ENCODE assay signal across 19 cellular contexts in genomic region chr11:45165806-45166603, GRCh38. TPM values are rescaled to one million over a fixed set of nuclear protein-coding genes. Genes with fewer than 3 reads are reported as not detected.
DNase-seq lines count a peak whose midpoint lies in the region; ATAC-seq, FAIRE-seq and TF ChIP-seq lines count a peak whose summit lies in the region.
"Had no signal": no experiment of that assay in that cellular context is flagged by ENCODE, and none has a peak within 500 bp of the region (broad histone marks: within the 10 kb centered on the region; RNA-seq: fewer than 3 reads in every experiment).

No MANE protein-coding gene starts in this region.

- no peaks in the 10 kb centered on the region for H3K27me3 ChIP-seq in HepG2 (ENCODE audit: control insufficient read depth in 1 of 2, insufficient read depth in 2 of 2, low read length in 2 of 2)
- no peaks in the 10 kb centered on the region for H3K27me3 ChIP-seq in right lobe of liver
- no peaks in the 10 kb centered on the region for H3K27me3 ChIP-seq in sigmoid colon

- H3K4me3 Mint-ChIP-seq in central memory CD8-positive, alpha-beta T cell = no peak overlapping the region
- H3K4me3 Mint-ChIP-seq: B cell; CD4-positive, alpha-beta memory T cell; GM23338; HFFc6 had no signal

- POLR2A ChIA-PET in HepG2 (lab: Yijun Ruan, JAX) = no interaction called here

- WGBS in HepG2 (ENCODE audit: low lambda C conversion rate) = 88% methylated on average over 4 of the region's 5 CpGs
- WGBS in right lobe of liver (ENCODE audit: insufficient coverage, low coverage, low lambda C conversion rate, missing lambda C conversion rate) = 76% methylated on average over 2 of the region's 5 CpGs
- WGBS in sigmoid colon, 2 donors = 87 to 91% methylated on average over 5 of the region's 5 CpGs

- no peaks in the 10 kb centered on the region for H3K27me3 Mint-ChIP-seq in central memory CD8-positive, alpha-beta T cell
- H3K27me3 Mint-ChIP-seq: B cell; CD4-positive, alpha-beta memory T cell had no signal

- no peak overlapping the region for H2AFZ ChIP-seq in HepG2 (ENCODE audit: low read length)
- H2AFZ ChIP-seq: GM23338 had no signal

- peak overlapping the region; percentile 9 for H3K27ac Mint-ChIP-seq in central memory CD8-positive, alpha-beta T cell (ENCODE audit: low read depth)
- H3K27ac Mint-ChIP-seq: B cell; CD4-positive, alpha-beta memory T cell; GM23338; HFFc6 had no signal

- no peak overlapping the region for H3K4me2 ChIP-seq in HepG2 (ENCODE audit: low read depth, low read length)
- H3K4me2 ChIP-seq: GM23338 had no signal

- no peaks in the 10 kb centered on the region for H3K9me3 Mint-ChIP-seq in central memory CD8-positive, alpha-beta T cell
- H3K9me3 Mint-ChIP-seq: CD4-positive, alpha-beta memory T cell; GM23338; HFFc6 had no signal

- CTCF ChIA-PET in HepG2 (lab: Yijun Ruan, JAX; ENCODE audit: low intra/inter-chr PET ratio, low total read pairs) = no interaction called here

- intact Hi-C loops in HepG2 (cut with micrococcal nuclease; ENCODE audit: unreplicated experiment) (no loop called here), right lobe of liver (cut with DNase I) (no loop called here), sigmoid colon (cut with DNase I) (no loop called here)

- H3K4me1 Mint-ChIP-seq in central memory CD8-positive, alpha-beta T cell = peaks cover 42% of the 10 kb centered on the region

- TF ChIP-seq EP300 in HepG2 (IDR thresholded peaks at IDR 0.05; ENCODE audit: low read depth in 2 of 2, low read length in 2 of 2) (no peak), HepG2 (CRISPR knock-in tag; IDR thresholded peaks at IDR 0.05; ENCODE audit: borderline replicate concordance) (no peak), sigmoid colon (IDR thresholded peaks at IDR 0.05) (no peak)

- no TSS peak for BruUV-seq in HepG2 (replicated peaks; lab: Mats Ljungman, UMichigan)

- ATAC-seq in HepG2 (no peak), right lobe of liver (no peak), omental fat pad (ENCODE audit: low FRiP score) (no peak)
- ATAC-seq in central memory CD8-positive, alpha-beta T cell (replicated peaks; ENCODE audit: extremely low read depth, poor library complexity, severe bottlenecking) = no peak
- ATAC-seq: GM23338 had no signal

- H3K27ac ChIP-seq in HepG2 (ENCODE audit: extremely low read length, insufficient read depth, low read length) (no peak overlapping the region), right lobe of liver (no peak overlapping the region), sigmoid colon (no peak overlapping the region)
- H3K27ac ChIP-seq: C4-2B had no signal

- peaks cover 2% of the 10 kb centered on the region for H3K36me3 Mint-ChIP-seq in central memory CD8-positive, alpha-beta T cell (ENCODE audit: insufficient read depth)

- H3K4me3 ChIP-seq in HepG2 (replicated peaks in 1 of 3; ENCODE audit: insufficient read depth in 1 of 3, low read depth in 2 of 3, low read length in 3 of 3) (no peak overlapping the region), right lobe of liver (no peak overlapping the region), sigmoid colon (no peak overlapping the region)
- H3K4me3 ChIP-seq: GM23338, HAP-1 had no signal

- TF ChIP-seq CTCF in HepG2 (CRISPR knock-in tag; IDR thresholded peaks at IDR 0.05) (no peak), right lobe of liver (IDR thresholded peaks at IDR 0.05) (no peak), sigmoid colon (IDR thresholded peaks at IDR 0.05) (no peak), omental fat pad (IDR thresholded peaks at IDR 0.05) (no peak)

- TF ChIP-seq POLR2A in HepG2 (IDR thresholded peaks at IDR 0.05; ENCODE audit: insufficient read depth in 1 of 2, low read depth in 2 of 2, low read length in 2 of 2) (no peak), right lobe of liver (IDR thresholded peaks at IDR 0.05) (no peak), sigmoid colon (IDR thresholded peaks at IDR 0.05) (no peak), erythroblast (IDR thresholded peaks at IDR 0.05; ENCODE audit: low read length) (no peak)

- no peaks in the 10 kb centered on the region for H3K79me2 ChIP-seq in HepG2 (ENCODE audit: insufficient read depth, low read length)

- no peaks in the 10 kb centered on the region for H3K36me3 ChIP-seq in HepG2 (replicated peaks in 1 of 2; ENCODE audit: control insufficient read depth in 1 of 2, insufficient read depth in 2 of 2, low read length in 2 of 2)
- H3K36me3 ChIP-seq in right lobe of liver = no peaks in the 10 kb centered on the region
- no peaks in the 10 kb centered on the region for H3K36me3 ChIP-seq in sigmoid colon
- H3K36me3 ChIP-seq: HAP-1 had no signal

- FAIRE-seq in HepG2 (lab: Jason Lieb, UNC) = no peak
- FAIRE-seq: G401.6, GM12891, HTR-8/SVneo had no signal

- no peak for TF ChIP-seq RAD21 in HepG2 (CRISPR knock-in tag; IDR thresholded peaks at IDR 0.05)

- H3K9me3 ChIP-seq in HepG2 (ENCODE audit: low read length) (no peaks in the 10 kb centered on the region), right lobe of liver (no peaks in the 10 kb centered on the region), sigmoid colon (no peaks in the 10 kb centered on the region)
- H3K9me3 ChIP-seq: HAP-1 had no signal

- H3K4me1 ChIP-seq in HepG2 (ENCODE audit: insufficient read depth, low read length) (peaks cover 11% of the 10 kb centered on the region), right lobe of liver (peaks cover 0 to 12% (median 5%) of the 10 kb centered on the region in 4 donors), sigmoid colon (peaks cover 0 to 37% (median 27%) of the 10 kb centered on the region in 4 donors)
- H3K4me1 ChIP-seq: HAP-1 had no signal

- H3K9ac ChIP-seq in HepG2 (ENCODE audit: insufficient read depth, low read depth, low read length) = no peak overlapping the region

- DNase-seq in HepG2 (ENCODE audit: low spot score) (no peak), right lobe of liver (no peak), sigmoid colon (peak; percentile 27), dermis blood vessel endothelial cell (no peak), omental fat pad (ENCODE audit: low spot score) (no peak), erythroblast (lab: John Stamatoyannopoulos, UW) (no peak)
- DNase-seq in central memory CD8-positive, alpha-beta T cell (ENCODE audit: low spot score in 2 of 2) = no peak
- DNase-seq: CD4-positive, alpha-beta memory T cell; DMS153; DMS79 treated with DMSO at 0.1 percent for 48 hours; EL; HFFc6 had no signal

- in situ Hi-C loops in HepG2 (cut with HindIII; ENCODE audit: extremely low pct_ligation_motif_present, low pct_unique_long_range_greater_than_20kb) = no loop called here

- H4K20me1 ChIP-seq in HepG2 (ENCODE audit: insufficient read depth, low read length) = no peaks in the 10 kb centered on the region

TF ChIP-seq in HepG2, 621 proteins besides CTCF, POLR2A, EP300 and RAD21 (continues in another document):
- TF ChIP-seq ZBTB26 (CRISPR knock-in tag; IDR thresholded peaks at IDR 0.05; ENCODE audit: borderline replicate concordance) (no peak), ZNF329 (CRISPR knock-in tag; IDR thresholded peaks at IDR 0.05; ENCODE audit: low read depth) (peak; percentile 93), ONECUT2 (CRISPR knock-in tag; IDR thresholded peaks at IDR 0.05) (no peak)

RNA-seq across cellular contexts. Expression of gene PRDM11, which starts 19.6 kb away (rescaled TPM):
- total RNA-seq in HepG2 (2016; rRNA removed; fragmentation: Illumina TruSeq; extraction: Trizol) = 4.1 and 4.7 TPM in 2 replicates
- 1.5 and 1.8 TPM in 2 replicates for total RNA-seq in HepG2 (2016; cell fraction: cytosol; rRNA removed; fragmentation: Illumina TruSeq; extraction: Trizol; ENCODE audit: low read depth)
- 3.4 and 4.3 TPM in 2 replicates for total RNA-seq in HepG2 (2016; cell fraction: insoluble cytoplasmic fraction; rRNA removed; fragmentation: Illumina TruSeq; extraction: Trizol)
- 3.9 and 5.2 TPM in 2 replicates for total RNA-seq in HepG2 (2016; cell fraction: membrane; rRNA removed; fragmentation: Illumina TruSeq; extraction: Trizol)
- total RNA-seq in HepG2 (2016; cell fraction: nucleus; rRNA removed; fragmentation: Illumina TruSeq; extraction: Trizol) = 4.6 and 6.1 TPM in 2 replicates
- 3.3 and 3.4 TPM in 2 replicates for polyA plus RNA-seq in HepG2 (2011; rRNA removed)
- polyA plus RNA-seq in HepG2 (2011; cell fraction: cytosol; rRNA removed) = 2.0 and 2.7 TPM in 2 replicates
- 6.4 and 6.7 TPM in 2 replicates for polyA plus RNA-seq in HepG2 (2011; cell fraction: nucleus; rRNA removed)
- 2.3 and 2.4 TPM in 2 replicates for polyA plus RNA-seq in HepG2 (2012)
- polyA plus RNA-seq in HepG2 (2016; cell fraction: cytosol; fragmentation: Illumina TruSeq; extraction: Trizol; ENCODE audit: low read depth) = 0.77 and 0.81 TPM in 2 replicates
- 2.8 and 4.0 TPM in 2 replicates for polyA plus RNA-seq in HepG2 (2016; cell fraction: insoluble cytoplasmic fraction; fragmentation: Illumina TruSeq; extraction: Trizol; ENCODE audit: low read depth)
- 2.1 and 2.4 TPM in 2 replicates for polyA plus RNA-seq in HepG2 (2016; cell fraction: membrane; fragmentation: Illumina TruSeq; extraction: Trizol; ENCODE audit: low read depth)
- 7.1 and 7.4 TPM in 2 replicates for polyA plus RNA-seq in HepG2 (2016; cell fraction: nucleus; fragmentation: Illumina TruSeq; extraction: Trizol; ENCODE audit: insufficient read depth, low read depth)
- polyA minus RNA-seq in HepG2 (2011; rRNA and poly(A)+ RNA removed; ENCODE audit: low replicate concordance) = 7.8 and 17.5 TPM in 2 replicates
- 3.5 and 6.2 TPM in 2 replicates for polyA minus RNA-seq in HepG2 (2011; cell fraction: cytosol; rRNA and poly(A)+ RNA removed)
- polyA minus RNA-seq in HepG2 (2011; cell fraction: nucleus; rRNA and poly(A)+ RNA removed) = 5.0 and 7.6 TPM in 2 replicates
- total RNA-seq in right lobe of liver = 1 to 10 TPM; 1.4 to 4.1 (median 3.8) TPM
- 10 to 100 TPM; 12.7 to 23.2 (median 20.7) TPM for total RNA-seq in sigmoid colon
- polyA plus RNA-seq in sigmoid colon = 1 to 10 TPM in 2 of 3 donors, under 1 TPM in 1; 0.92 to 4.3 (median 1.8) TPM
- 11.7 and 14.6 TPM in 2 replicates for total RNA-seq in dermis blood vessel endothelial cell
- 10 to 100 TPM in 2 of 4 donors, 1 to 10 TPM in 2; 7.0 to 15.6 (median 10.7) TPM for total RNA-seq in omental fat pad
